Comparison of ENCODE assay signal across 1 cellular context in the genomic region with DNA sequence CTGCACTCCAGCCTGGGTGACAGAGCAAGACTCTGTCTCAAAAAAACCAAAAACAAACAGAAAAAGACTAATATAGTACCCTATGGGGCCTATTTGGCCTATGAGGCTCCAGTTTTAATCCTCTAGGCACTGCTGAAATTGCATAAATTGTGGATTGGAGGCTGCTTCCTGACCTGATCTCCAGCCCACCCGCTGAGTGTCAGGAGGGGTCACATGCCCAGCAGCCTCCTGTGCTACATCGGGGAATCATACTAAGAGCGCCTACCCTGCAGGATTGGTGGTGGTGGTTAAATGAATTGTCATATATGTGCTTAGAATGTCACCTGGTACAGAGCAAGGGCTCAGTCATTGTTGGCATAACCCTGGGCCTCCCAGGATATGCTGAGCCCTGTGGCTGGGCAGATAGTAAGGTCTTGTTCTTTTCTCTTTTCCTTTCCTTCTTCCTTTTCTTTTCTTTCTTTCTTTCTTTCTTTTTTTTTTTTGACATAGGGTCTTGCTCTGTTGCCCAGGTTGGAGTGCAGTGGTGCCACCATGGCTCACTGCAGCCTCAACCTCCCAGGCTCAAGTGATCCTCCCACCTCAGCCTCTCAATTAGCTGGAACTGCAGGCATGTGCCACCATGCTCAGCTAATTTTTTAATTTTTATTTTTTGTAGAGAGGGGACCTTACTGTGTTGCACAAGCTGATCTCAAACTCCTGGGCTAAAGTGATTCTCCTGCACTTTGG.
TF ChIP-seq lines count a peak whose summit lies in the region.

No MANE protein-coding gene starts in this region.

TF ChIP-seq in HEK293, 187 proteins besides CTCF, POLR2A, EP300 and RAD21:
- TF ChIP-seq ZNF366 (tag by site-specific recombination; conservative IDR thresholded peaks at IDR 0.05) (peak; percentile 47), ZNF121 (tag by site-specific recombination; IDR thresholded peaks at IDR 0.05) (peak; percentile 97), ZIC2 (tag by site-specific recombination; IDR thresholded peaks at IDR 0.05) (0 out of 2 replicates have a peak, but pooled peaks have one; percentile 14), GLI4 (tag by site-specific recombination; IDR thresholded peaks at IDR 0.05) (no peak), PRDM1 (tag by site-specific recombination; IDR thresholded peaks at IDR 0.05) (peak; percentile 24; the same call in 1 of the 2 replicates)
- TF ChIP-seq, protein P1, sequence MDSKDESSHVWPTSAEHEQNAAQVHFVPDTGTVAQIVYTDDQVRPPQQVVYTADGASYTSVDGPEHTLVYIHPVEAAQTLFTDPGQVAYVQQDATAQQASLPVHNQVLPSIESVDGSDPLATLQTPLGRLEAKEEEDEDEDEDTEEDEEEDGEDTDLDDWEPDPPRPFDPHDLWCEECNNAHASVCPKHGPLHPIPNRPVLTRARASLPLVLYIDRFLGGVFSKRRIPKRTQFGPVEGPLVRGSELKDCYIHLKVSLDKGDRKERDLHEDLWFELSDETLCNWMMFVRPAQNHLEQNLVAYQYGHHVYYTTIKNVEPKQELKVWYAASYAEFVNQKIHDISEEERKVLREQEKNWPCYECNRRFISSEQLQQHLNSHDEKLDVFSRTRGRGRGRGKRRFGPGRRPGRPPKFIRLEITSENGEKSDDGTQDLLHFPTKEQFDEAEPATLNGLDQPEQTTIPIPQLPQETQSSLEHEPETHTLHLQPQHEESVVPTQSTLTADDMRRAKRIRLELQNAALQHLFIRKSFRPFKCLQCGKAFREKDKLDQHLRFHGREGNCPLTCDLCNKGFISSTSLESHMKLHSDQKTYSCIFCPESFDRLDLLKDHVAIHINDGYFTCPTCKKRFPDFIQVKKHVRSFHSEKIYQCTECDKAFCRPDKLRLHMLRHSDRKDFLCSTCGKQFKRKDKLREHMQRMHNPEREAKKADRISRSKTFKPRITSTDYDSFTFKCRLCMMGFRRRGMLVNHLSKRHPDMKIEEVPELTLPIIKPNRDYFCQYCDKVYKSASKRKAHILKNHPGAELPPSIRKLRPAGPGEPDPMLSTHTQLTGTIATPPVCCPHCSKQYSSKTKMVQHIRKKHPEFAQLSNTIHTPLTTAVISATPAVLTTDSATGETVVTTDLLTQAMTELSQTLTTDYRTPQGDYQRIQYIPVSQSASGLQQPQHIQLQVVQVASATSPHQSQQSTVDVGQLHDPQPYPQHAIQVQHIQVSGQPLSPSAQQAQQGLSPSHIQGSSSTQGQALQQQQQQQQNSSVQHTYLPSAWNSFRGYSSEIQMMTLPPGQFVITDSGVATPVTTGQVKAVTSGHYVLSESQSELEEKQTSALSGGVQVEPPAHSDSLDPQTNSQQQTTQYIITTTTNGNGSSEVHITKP (tag by site-specific recombination; IDR thresholded peaks at IDR 0.05): no peak
